In genomic region chr4:89834486-89835209, GRCh38 we compare ENCODE assay signal across 17 cellular contexts. TPM values are rescaled to one million over a fixed set of nuclear protein-coding genes. Genes with fewer than 3 reads are reported as not detected.
DNase-seq lines count a peak whose midpoint lies in the region; ATAC-seq, FAIRE-seq and TF ChIP-seq lines count a peak whose summit lies in the region.
"Had no signal": no experiment of that assay in that cellular context is flagged by ENCODE, and none has a peak within 500 bp of the region (broad histone marks: within the 10 kb centered on the region; RNA-seq: fewer than 3 reads in every experiment).

No MANE protein-coding gene starts in this region.

- H3K9me3 ChIP-seq in keratinocyte (ENCODE audit: control insufficient read depth, low read depth, low read length), result no peaks in the 10 kb centered on the region
- H3K9me3 ChIP-seq: SJCRH30 had no signal

- H3K9ac ChIP-seq in keratinocyte (ENCODE audit: control insufficient read depth, extremely low read depth, insufficient read depth, low read length), result no peak overlapping the region
- H3K9ac ChIP-seq: GM23248 had no signal

- no peaks in the 10 kb centered on the region for H4K20me1 ChIP-seq in keratinocyte (ENCODE audit: control insufficient read depth, extremely low read depth, insufficient read depth, low read length)

- H3K27ac Mint-ChIP-seq in brain (peak overlapping the region in 3 of 5 experiments; percentile 3 to 46 (median 21)), neural crest cell (ENCODE audit: unreplicated experiment) (no peak overlapping the region)

- dilution Hi-C loops in keratinocyte (cut with MboI; ENCODE audit: extremely low pct_ligation_motif_present, low sequenced_read_pairs), result no loop called here

- no peaks in the 10 kb centered on the region for H3K9me1 ChIP-seq in keratinocyte (ENCODE audit: control insufficient read depth, extremely low read depth, insufficient read depth, low read length)

- ATAC-seq in HG02678 (IDR thresholded peaks at IDR 0.05; ENCODE audit: unreplicated experiment), result no peak
- ATAC-seq: HCT116, K562, PC-3 had no signal

- peaks cover 18% of the 10 kb centered on the region for H3K79me2 ChIP-seq in keratinocyte (ENCODE audit: control insufficient read depth, insufficient read depth, low read length)

- H3K4me1 ChIP-seq in keratinocyte (ENCODE audit: control insufficient read depth, extremely low read depth, insufficient read depth, low read length), result peaks cover 12% of the 10 kb centered on the region

- H3K4me3 Mint-ChIP-seq in brain (peak overlapping the region; percentile 60 to 100 (median 95)), neural crest cell (peak overlapping the region; percentile 98)

- H3K27me3 Mint-ChIP-seq in brain, result peaks cover 9% of the 10 kb centered on the region
- peaks cover 4% of the 10 kb centered on the region for H3K27me3 Mint-ChIP-seq in neural crest cell (ENCODE audit: low read depth)

- H3K36me3 ChIP-seq in keratinocyte (ENCODE audit: control insufficient read depth in 2 of 2, extremely low read depth in 1 of 2, insufficient read depth in 2 of 2, low read length in 2 of 2), result peaks cover 3 to 7% of the 10 kb centered on the region in 2 experiments

- H3K9me3 Mint-ChIP-seq in brain (no peaks in the 10 kb centered on the region), neural crest cell (no peaks in the 10 kb centered on the region)

- H3K27ac ChIP-seq in keratinocyte (ENCODE audit: control insufficient read depth, insufficient read depth, low read length), result no peak overlapping the region
- H3K27ac ChIP-seq: GM23248, SJCRH30 had no signal

- peak; percentile 59 for FAIRE-seq in keratinocyte (lab: Jason Lieb, UNC)
- FAIRE-seq: A204.1, K562 had no signal

- H3K4me1 Mint-ChIP-seq in brain, result peaks cover 44% of the 10 kb centered on the region
- peaks cover 42% of the 10 kb centered on the region for H3K4me1 Mint-ChIP-seq in neural crest cell

- no peak overlapping the region for H3K4me2 ChIP-seq in keratinocyte (ENCODE audit: control insufficient read depth, extremely low read depth, insufficient read depth, low read depth, low read length)

- H3K36me3 Mint-ChIP-seq in brain (peaks cover 23% of the 10 kb centered on the region), neural crest cell (ENCODE audit: low read depth) (peaks cover 13% of the 10 kb centered on the region)

- H3K27me3 ChIP-seq in keratinocyte (ENCODE audit: control insufficient read depth, extremely low read depth, insufficient read depth, low read length), result no peaks in the 10 kb centered on the region
- H3K27me3 ChIP-seq: SJCRH30 had no signal

- H2AFZ ChIP-seq in keratinocyte (ENCODE audit: control insufficient read depth, low read length), result no peak overlapping the region
- H2AFZ ChIP-seq: GM23248 had no signal

- TF ChIP-seq CTCF in brain (conservative IDR thresholded peaks at IDR 0.05) (no peak), keratinocyte (optimal IDR thresholded peaks at IDR 0.05 in 1 of 3, IDR thresholded peaks at IDR 0.05 in 1 of 3, conservative IDR thresholded peaks at IDR 0.05 in 1 of 3; ENCODE audit: extremely low read depth in 1 of 3, insufficient read depth in 2 of 3, low read length in 3 of 3) (no peak), neural crest cell (conservative IDR thresholded peaks at IDR 0.05) (no peak)

- H3K4me3 ChIP-seq in keratinocyte (ENCODE audit: control insufficient read depth in 2 of 3, extremely low read depth in 1 of 3, insufficient read depth in 2 of 3, low read depth in 1 of 3, low read length in 3 of 3), result no peak overlapping the region
- H3K4me3 ChIP-seq: GM23248, K562 had no signal

- peak; percentile 45 for DNase-seq in COLO829 (ENCODE audit: low spot score)
- no peak for DNase-seq in keratinocyte (ENCODE audit: low read depth, low spot score)
- no peak for DNase-seq in neural crest cell (ENCODE audit: low read depth, low spot score)
- DNase-seq in hepatic stellate cell (ENCODE audit: low spot score), result no peak
- DNase-seq in MV-4-11 (lab: John Stamatoyannopoulos, UW), result no peak
- no peak for DNase-seq in H4 (ENCODE audit: low spot score)
- DNase-seq: GM23248, NCI-H1436 treated with DMSO at 0.1 percent for 48 hours, NCI-H2081, NCI-H748 treated with DMSO at 0.1 percent for 48 hours, PC-3, SJCRH30 had no signal

RNA-seq across cellular contexts. Expression of gene SNCA, which starts 2.3 kb away (rescaled TPM):
- 39.5 TPM for polyA plus RNA-seq in brain (ENCODE audit: insufficient read depth, low read depth, low replicate concordance)
- polyA plus RNA-seq in keratinocyte, result 39.7 to 71.0 TPM (median 61.3 TPM) in 3 replicates
- 12.2 TPM for polyA plus RNA-seq in keratinocyte (2011; ENCODE audit: low read depth)
- 45.6 and 69.7 TPM in 2 replicates for polyA plus RNA-seq in keratinocyte (2011; cell fraction: cytosol; rRNA removed)
- polyA plus RNA-seq in keratinocyte (2011; cell fraction: nucleus; rRNA removed), result 41.5 and 44.6 TPM in 2 replicates
- polyA plus RNA-seq in keratinocyte (2012; ENCODE audit: low replicate concordance), result 18.3 and 64.7 TPM in 2 replicates
- 7.8 to 32.1 TPM (median 13.7 TPM) in 3 replicates for polyA minus RNA-seq in keratinocyte
- 16.7 TPM for polyA minus RNA-seq in keratinocyte (2011; cell fraction: cytosol; rRNA and poly(A)+ RNA removed)
- polyA minus RNA-seq in keratinocyte (2011; cell fraction: nucleus; rRNA and poly(A)+ RNA removed), result 14.4 and 32.3 TPM in 2 replicates
- 29.6 and 29.7 TPM in 2 replicates for total RNA-seq in neural crest cell
- total RNA-seq in H4 (2014; rRNA removed; shearing (Covaris generic)), result 19.5 and 29.6 TPM in 2 replicates
- total RNA-seq: GM23248 had no signal
